ENCODE assay signal across 8 cellular contexts in genomic region chr3:52054689-52055511, GRCh38. TPM values are rescaled to one million over a fixed set of nuclear protein-coding genes. Genes with fewer than 3 reads are reported as not detected.
A peak's percentile ranks its signal among the peaks of the same experiment; 100 is the strongest.
DNase-seq lines count a peak whose midpoint lies in the region; ATAC-seq and TF ChIP-seq lines count a peak whose summit lies in the region.

No MANE protein-coding gene starts in this region.

- CTCF ChIA-PET in activated CD8-positive, alpha-beta T cell treated with anti-CD3 and anti-CD28 coated beads for 36 hours (lab: Charles Lee), result interaction anchor here (1.0 to 8.0 kb wide), 11 partner anchors 12 to 113 kb away, joined by 3 to 74 read pairs (median 5); partner anchors contain the start of genes PARP3, POC1A and RRP9

- H4K20me1 ChIP-seq in fibroblast of lung (ENCODE audit: control insufficient read depth, extremely low read depth, insufficient read depth, low read length), result no peaks in the 10 kb centered on the region

- H3K9me3 ChIP-seq in fibroblast of lung (ENCODE audit: control insufficient read depth, insufficient read depth, low read depth, low read length), result no peaks in the 10 kb centered on the region

- peak; percentile 40 for DNase-seq in activated CD4-positive, alpha-beta T cell treated with anti-CD3 and anti-CD28 coated beads for 48 hours
- DNase-seq in activated CD4-positive, alpha-beta T cell treated with anti-CD3 and anti-CD28 coated beads, Interleukin-2, amount 50 U/mL, for 4 hours, result no peak
- peak; percentile 51 for DNase-seq in activated CD8-positive, alpha-beta T cell treated with anti-CD3 and anti-CD28 coated beads for 36 hours
- DNase-seq in fibroblast of lung (ENCODE audit: low read depth in 2 of 2), result no peak
- no peak for DNase-seq in NCI-H1417 treated with DMSO at 0.1 percent for 48 hours (lab: John Stamatoyannopoulos, UW)
- DNase-seq in NCI-H524 treated with DMSO at 0.1 percent for 48 hours (lab: John Stamatoyannopoulos, UW), result no peak

- ATAC-seq in activated CD8-positive, alpha-beta T cell treated with anti-CD3 and anti-CD28 coated beads for 36 hours, result no peak
- ATAC-seq in GM19324 (IDR thresholded peaks at IDR 0.05; ENCODE audit: low FRiP score, unreplicated experiment), result no peak

- H3K9ac ChIP-seq in fibroblast of lung (ENCODE audit: insufficient read depth, low read length) (peak overlapping the region; percentile 70), rectal smooth muscle tissue (ENCODE audit: low read length) (peak overlapping the region; percentile 45)

- H3K27me3 ChIP-seq in fibroblast of lung (ENCODE audit: control insufficient read depth, insufficient read depth, low read length), result no peaks in the 10 kb centered on the region
- no peaks in the 10 kb centered on the region for H3K27me3 ChIP-seq in rectal smooth muscle tissue (ENCODE audit: control insufficient read depth, insufficient read depth, low read length)

- peaks cover 24% of the 10 kb centered on the region for H3K36me3 ChIP-seq in fibroblast of lung (ENCODE audit: control insufficient read depth, insufficient read depth, low read length)
- H3K36me3 ChIP-seq in rectal smooth muscle tissue (ENCODE audit: control insufficient read depth, insufficient read depth, low read length), result peaks cover under 1% of the 10 kb centered on the region

- POLR2A ChIA-PET in activated CD8-positive, alpha-beta T cell treated with anti-CD3 and anti-CD28 coated beads for 36 hours (lab: Charles Lee), result interaction anchor here (0.9 to 3.5 kb wide), 16 partner anchors 9 to 101 kb away, joined by 3 to 19 read pairs (median 5); partner anchors contain the start of genes ABHD14A, ABHD14B, POC1A and RPL29

- H3K4me1 ChIP-seq in fibroblast of lung (ENCODE audit: control insufficient read depth, extremely low read depth, insufficient read depth, low read length) (peaks cover 32% of the 10 kb centered on the region), rectal smooth muscle tissue (ENCODE audit: control insufficient read depth, insufficient read depth, low read length) (peaks cover 14% of the 10 kb centered on the region)

- H3K4me3 ChIP-seq in fibroblast of lung (replicated peaks in 1 of 4; ENCODE audit: control extremely low read depth in 1 of 4, insufficient read depth in 1 of 4, low read depth in 3 of 4, low read length in 4 of 4) (peak overlapping the region; percentile 55 to 97 (median 80)), rectal smooth muscle tissue (ENCODE audit: low read length) (peak overlapping the region; percentile 83)

- H3K4me2 ChIP-seq in fibroblast of lung (ENCODE audit: extremely low read depth, insufficient read depth, low read length), result peak overlapping the region; percentile 99

- H3K9me3 Mint-ChIP-seq in activated CD8-positive, alpha-beta T cell treated with anti-CD3 and anti-CD28 coated beads for 36 hours, result no peaks in the 10 kb centered on the region

- peaks cover 47% of the 10 kb centered on the region for H3K79me2 ChIP-seq in fibroblast of lung (ENCODE audit: control insufficient read depth, insufficient read depth, low read length)

- H3K27ac Mint-ChIP-seq in activated CD8-positive, alpha-beta T cell treated with anti-CD3 and anti-CD28 coated beads for 36 hours, result peak overlapping the region; percentile 93

- H3K27ac ChIP-seq in fibroblast of lung (ENCODE audit: insufficient read depth, low read length), result peak overlapping the region; percentile 67
- H3K27ac ChIP-seq in rectal smooth muscle tissue (ENCODE audit: low read depth, low read length), result peak overlapping the region; percentile 49

- peaks cover 47% of the 10 kb centered on the region for H3K4me1 Mint-ChIP-seq in activated CD8-positive, alpha-beta T cell treated with anti-CD3 and anti-CD28 coated beads for 36 hours (ENCODE audit: low read depth)

- peaks cover 31% of the 10 kb centered on the region for H3K36me3 Mint-ChIP-seq in activated CD8-positive, alpha-beta T cell treated with anti-CD3 and anti-CD28 coated beads for 36 hours (ENCODE audit: low read depth)

- TF ChIP-seq CTCF in activated CD8-positive, alpha-beta T cell treated with anti-CD3 and anti-CD28 coated beads for 36 hours (IDR thresholded peaks at IDR 0.05), result no peak
- peak; percentile 26 to 39 for TF ChIP-seq CTCF in fibroblast of lung (conservative IDR thresholded peaks at IDR 0.05 in 1 of 2, IDR thresholded peaks at IDR 0.05 in 1 of 2; ENCODE audit: low read depth in 1 of 2, low read length in 2 of 2)

- H3K27me3 Mint-ChIP-seq in activated CD8-positive, alpha-beta T cell treated with anti-CD3 and anti-CD28 coated beads for 36 hours, result no peaks in the 10 kb centered on the region

- H2AFZ ChIP-seq in fibroblast of lung (ENCODE audit: low read length), result no peak overlapping the region

- H3K4me3 Mint-ChIP-seq in activated CD8-positive, alpha-beta T cell treated with anti-CD3 and anti-CD28 coated beads for 36 hours, result peak overlapping the region; percentile 86

- intact Hi-C loops in activated CD8-positive, alpha-beta T cell treated with anti-CD3 and anti-CD28 coated beads for 36 hours (cut with micrococcal nuclease), result loop anchor here (5.0 kb wide), 1 partner anchor 53 kb away; no protein-coding TSS in a partner anchor

RNA-seq across cellular contexts. Expression of gene DUSP7, which starts 1.5 kb away (rescaled TPM):
- total RNA-seq in activated CD8-positive, alpha-beta T cell treated with anti-CD3 and anti-CD28 coated beads for 36 hours, result 10 to 100 TPM; 19.6 to 21.6 TPM
- total RNA-seq in fibroblast of lung, result 5.4 and 5.6 TPM in 2 replicates
- polyA plus RNA-seq in fibroblast of lung, result 23.7 and 26.5 TPM in 2 replicates
- polyA plus RNA-seq in fibroblast of lung (2012), result 15.2 and 16.3 TPM in 2 replicates
- 58.6 and 71.0 TPM in 2 replicates for polyA minus RNA-seq in fibroblast of lung (ENCODE audit: low replicate concordance)

RNA-seq across cellular contexts. Expression of gene RPL29, which starts 59.2 kb away (rescaled TPM):
- 1,000 to 10,000 TPM; 2,039 to 2,045 TPM for total RNA-seq in activated CD8-positive, alpha-beta T cell treated with anti-CD3 and anti-CD28 coated beads for 36 hours
- 1,076 and 1,351 TPM in 2 replicates for total RNA-seq in fibroblast of lung
- polyA plus RNA-seq in fibroblast of lung, result 1,512 and 1,580 TPM in 2 replicates
- polyA plus RNA-seq in fibroblast of lung (2012), result 1,612 and 1,638 TPM in 2 replicates
- polyA minus RNA-seq in fibroblast of lung (ENCODE audit: low replicate concordance), result 263 and 406 TPM in 2 replicates

Comparison
In these comparisons a context has a peak if more than half of its experiments do, and no peak if none do; other contexts are left out.
1. DNase-seq: peak in activated CD4-positive, alpha-beta T cell treated with anti-CD3 and anti-CD28 coated beads for 48 hours (single experiment) and activated CD8-positive, alpha-beta T cell treated with anti-CD3 and anti-CD28 coated beads for 36 hours (single experiment); none in activated CD4-positive, alpha-beta T cell treated with anti-CD3 and anti-CD28 coated beads, Interleukin-2, amount 50 U/mL, for 4 hours (0 of 2), fibroblast of lung (0 of 2), NCI-H1417 treated with DMSO at 0.1 percent for 48 hours (single experiment) and NCI-H524 treated with DMSO at 0.1 percent for 48 hours (single experiment).